ENCODE assay signal across 10 cellular contexts in genomic region chr3:111582114-111582461, GRCh38. TPM values are rescaled to one million over a fixed set of nuclear protein-coding genes. Genes with fewer than 3 reads are reported as not detected.
DNase-seq lines count a peak whose midpoint lies in the region; ATAC-seq and TF ChIP-seq lines count a peak whose summit lies in the region.
"Had no signal": no experiment of that assay in that cellular context is flagged by ENCODE, and none has a peak within 500 bp of the region (broad histone marks: within the 10 kb centered on the region; RNA-seq: fewer than 3 reads in every experiment).

No MANE protein-coding gene starts in this region.

- POLR2A ChIA-PET in MCF 10A (lab: Yijun Ruan, JAX) = interaction anchor here (1.0 kb wide), 1 partner anchor 279 kb away, joined by 4 read pairs; no protein-coding TSS in a partner anchor

- no peak overlapping the region for H3K4me3 Mint-ChIP-seq in MCF 10A (ENCODE audit: unreplicated experiment)

- no peak for TF ChIP-seq POLR2A in breast epithelium (IDR thresholded peaks at IDR 0.05)

- no peaks in the 10 kb centered on the region for H3K27me3 Mint-ChIP-seq in MCF 10A (ENCODE audit: insufficient read depth, unreplicated experiment)

- H3K27ac Mint-ChIP-seq in MCF 10A (ENCODE audit: low read depth, unreplicated experiment) = no peak overlapping the region

- peaks cover 53% of the 10 kb centered on the region for H3K4me1 Mint-ChIP-seq in MCF 10A (ENCODE audit: insufficient read depth, unreplicated experiment)

- H3K27me3 ChIP-seq in breast epithelium = no peaks in the 10 kb centered on the region
- no peaks in the 10 kb centered on the region for H3K27me3 ChIP-seq in upper lobe of right lung

- H3K36me3 Mint-ChIP-seq in MCF 10A (ENCODE audit: insufficient read depth, unreplicated experiment) = peaks cover 6% of the 10 kb centered on the region

- H3K9me3 ChIP-seq in breast epithelium (no peaks in the 10 kb centered on the region), upper lobe of right lung (no peaks in the 10 kb centered on the region)

- peaks cover 7% of the 10 kb centered on the region for H3K9me3 Mint-ChIP-seq in MCF 10A (ENCODE audit: unreplicated experiment)

- BruUV-seq in MCF 10A (replicated peaks; lab: Mats Ljungman, UMichigan) = no TSS peak

- CTCF ChIA-PET in MCF 10A (lab: Yijun Ruan, JAX) = interaction anchor here (1.8 to 5.7 kb wide), 2 partner anchors 35 to 109 kb away, joined by 7 to 45 read pairs; no protein-coding TSS in a partner anchor

- H3K4me1 ChIP-seq in breast epithelium (no peaks in the 10 kb centered on the region), upper lobe of right lung (no peaks in the 10 kb centered on the region)

- TF ChIP-seq CTCF in MCF 10A (IDR thresholded peaks at IDR 0.05; ENCODE audit: unreplicated experiment) (no peak), breast epithelium (IDR thresholded peaks at IDR 0.05) (no peak), upper lobe of right lung (IDR thresholded peaks at IDR 0.05) (no peak)

- H3K27ac ChIP-seq in breast epithelium (no peak overlapping the region), upper lobe of right lung (peak overlapping the region; percentile 42)

- intact Hi-C loops in MCF 10A (cut with micrococcal nuclease) = no loop called here
- intact Hi-C loops in breast epithelium (cut with DNase I; ENCODE audit: low total_unique reads) = no loop called here
- intact Hi-C loops in upper lobe of right lung (cut with DNase I) = no loop called here

- no peak overlapping the region for H3K4me3 ChIP-seq in breast epithelium
- no peak overlapping the region for H3K4me3 ChIP-seq in upper lobe of right lung

- DNase-seq in MCF 10A (ENCODE audit: unreplicated experiment) (peak; percentile 56), breast epithelium (ENCODE audit: low spot score in 2 of 2) (no peak), SW 1271 (lab: John Stamatoyannopoulos, UW) (peak; percentile 33 to 48), fibroblast of the conjunctiva (ENCODE audit: low read depth) (peak; percentile 17), upper lobe of right lung (no peak), NCI-H1092 (lab: John Stamatoyannopoulos, UW) (no peak)
- no peak for DNase-seq in activated CD8-positive, alpha-beta memory T cell treated with anti-CD3 and anti-CD28 coated beads, Interleukin-2, amount 50 U/mL, for 4 hours
- DNase-seq: stimulated activated CD4-positive, alpha-beta T cell treated with anti-CD3 and anti-CD28 coated beads, Interleukin-4, amount 100 ng/mL, for 4 hours had no signal

- H3K36me3 ChIP-seq in breast epithelium (no peaks in the 10 kb centered on the region), upper lobe of right lung (no peaks in the 10 kb centered on the region)

- peak; percentile 92 for ATAC-seq in upper lobe of right lung
- ATAC-seq in HG03354 (IDR thresholded peaks at IDR 0.05; ENCODE audit: poor library complexity, severe bottlenecking, unreplicated experiment) = no peak

RNA-seq across cellular contexts. Expression of gene ZBED2, which starts 13.1 kb away (rescaled TPM):
- 6.5 and 19.0 TPM in 2 replicates for total RNA-seq in MCF 10A (2022)
- total RNA-seq in breast epithelium = not detected
- 6.4 TPM for total RNA-seq in upper lobe of right lung
- total RNA-seq: mesenteric fat pad had no signal

RNA-seq across cellular contexts. Expression of gene CD96, which starts 40.1 kb away (rescaled TPM):
- total RNA-seq in MCF 10A (2022) (0.09 TPM in 1 of 2 replicates, not detected in the other), breast epithelium (1 to 10 TPM; 1.4 to 8.2 (median 6.2) TPM), upper lobe of right lung (9.5 TPM)

Comparison
In these comparisons a context has a peak if more than half of its experiments do, and no peak if none do; other contexts are left out.
1. DNase-seq: peak in MCF 10A (single experiment), SW 1271 (2 of 2) and fibroblast of the conjunctiva (single experiment); none in breast epithelium (0 of 2), upper lobe of right lung (single experiment), activated CD8-positive, alpha-beta memory T cell treated with anti-CD3 and anti-CD28 coated beads, Interleukin-2, amount 50 U/mL, for 4 hours (single experiment) and NCI-H1092 (single experiment).